In the genomic region with DNA sequence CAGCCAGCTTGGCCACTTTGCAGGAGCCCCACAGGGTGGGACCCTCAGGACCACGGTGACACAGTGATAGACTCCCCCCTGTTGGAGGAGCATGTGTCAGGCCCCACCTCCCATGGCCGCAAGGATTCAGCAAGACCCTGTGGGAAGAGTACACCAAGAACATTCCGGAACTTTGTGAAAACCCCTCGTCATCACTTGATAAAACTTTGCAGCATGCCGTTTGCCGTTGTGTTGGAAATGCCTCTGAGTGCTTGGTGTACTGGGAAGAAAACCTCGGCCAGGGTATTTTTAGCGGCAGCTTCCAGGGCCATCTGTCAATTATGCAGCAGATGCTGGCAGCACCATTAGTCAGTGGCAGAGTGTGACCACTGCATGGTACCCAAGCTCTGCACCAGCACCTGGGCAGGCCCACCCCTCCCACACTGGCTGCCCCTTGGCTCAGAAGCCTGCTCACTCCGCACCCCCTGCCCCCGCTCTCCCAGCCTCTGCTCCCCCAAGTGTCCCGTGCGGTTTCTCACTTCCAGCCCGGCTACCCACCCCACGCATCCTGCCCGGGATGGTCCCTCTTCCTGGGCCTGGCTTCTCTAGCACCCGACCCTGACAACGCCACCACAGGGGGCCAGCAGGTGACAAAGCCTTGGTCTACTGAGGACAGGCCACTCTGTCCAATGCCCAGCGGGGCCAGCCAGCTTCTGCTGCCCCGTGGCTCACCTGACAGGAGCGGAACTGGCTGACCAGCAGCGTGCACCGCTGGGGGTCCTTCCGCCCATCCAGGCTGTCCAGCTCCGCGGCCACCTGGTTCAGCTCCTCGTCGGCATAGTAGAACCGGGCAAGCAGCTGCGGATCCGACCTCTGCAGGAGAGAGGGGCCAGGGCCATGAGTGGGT, we compare ENCODE assay signal across 14 cellular contexts.
DNase-seq lines count a peak whose midpoint lies in the region; ATAC-seq and TF ChIP-seq lines count a peak whose summit lies in the region.
"Had no signal": no experiment of that assay in that cellular context is flagged by ENCODE, and none has a peak within 500 bp of the region (broad histone marks: within the 10 kb centered on the region; RNA-seq: fewer than 3 reads in every experiment).

No MANE protein-coding gene starts in this region.

- no peak overlapping the region for H3K27ac ChIP-seq in lower lobe of right lung
- peak overlapping the region; percentile 19 to 63 for H3K27ac ChIP-seq in thoracic aorta
- H3K27ac ChIP-seq: A549, esophagus muscularis mucosa, SJSA1 had no signal

- no peaks in the 10 kb centered on the region for H3K9me3 Mint-ChIP-seq in activated CD8-positive, alpha-beta memory T cell treated with anti-CD3 and anti-CD28 coated beads, Interleukin-2, amount 10 ng/mL, durations not matched to agents 7 days and 5 days (ENCODE audit: low read depth)
- H3K9me3 Mint-ChIP-seq: activated T-cell treated with anti-CD3 and anti-CD28 coated beads, Interleukin-2, amount 50 U/mL, for 72 hours had no signal

- CTCF ChIA-PET in activated CD8-positive, alpha-beta memory T cell treated with anti-CD3 and anti-CD28 coated beads, Interleukin-2, amount 10 ng/mL, durations not matched to agents 7 days and 5 days (lab: Charles Lee), result interaction anchor here (0.7 to 1.0 kb wide), 3 partner anchors 63 to 291 kb away, joined by 3 read pairs; no protein-coding TSS in a partner anchor

- H3K4me1 Mint-ChIP-seq in activated CD8-positive, alpha-beta memory T cell treated with anti-CD3 and anti-CD28 coated beads, Interleukin-2, amount 10 ng/mL, durations not matched to agents 7 days and 5 days, result peaks cover 4% of the 10 kb centered on the region

- H3K9me3 ChIP-seq in lower lobe of right lung (no peaks in the 10 kb centered on the region), thoracic aorta (no peaks in the 10 kb centered on the region)
- H3K9me3 ChIP-seq: A549, esophagus muscularis mucosa, SJSA1 had no signal

- ATAC-seq in activated CD8-positive, alpha-beta memory T cell treated with anti-CD3 and anti-CD28 coated beads, Interleukin-2, amount 10 ng/mL, durations not matched to agents 7 days and 5 days, result no peak
- ATAC-seq in lower lobe of right lung (peak in 1 of 2 donors; percentile 31), thoracic aorta (ENCODE audit: insufficient number of reproducible peaks, low FRiP score, low read depth) (peak; percentile 60), HG03025 (IDR thresholded peaks at IDR 0.05; ENCODE audit: low FRiP score, unreplicated experiment) (no peak)
- ATAC-seq: activated T-cell treated with anti-CD3 and anti-CD28 coated beads, Interleukin-2, amount 50 U/mL, for 72 hours had no signal

- no peaks in the 10 kb centered on the region for H3K27me3 Mint-ChIP-seq in activated CD8-positive, alpha-beta memory T cell treated with anti-CD3 and anti-CD28 coated beads, Interleukin-2, amount 10 ng/mL, durations not matched to agents 7 days and 5 days

- intact Hi-C loops in lower lobe of right lung (cut with DNase I), result no loop called here

- H3K27me3 ChIP-seq in lower lobe of right lung (ENCODE audit: low read depth), result no peaks in the 10 kb centered on the region
- H3K27me3 ChIP-seq in thoracic aorta (replicated peaks; ENCODE audit: insufficient read depth), result no peaks in the 10 kb centered on the region
- H3K27me3 ChIP-seq: esophagus muscularis mucosa, SJSA1 had no signal

- H3K4me1 ChIP-seq in lower lobe of right lung (no peaks in the 10 kb centered on the region), thoracic aorta (ENCODE audit: control insufficient read depth in 1 of 2, low read depth in 2 of 2) (peaks cover 6 to 16% of the 10 kb centered on the region in 2 donors)
- H3K4me1 ChIP-seq: A549, SJSA1 had no signal

- H3K4me3 Mint-ChIP-seq in activated CD8-positive, alpha-beta memory T cell treated with anti-CD3 and anti-CD28 coated beads, Interleukin-2, amount 10 ng/mL, durations not matched to agents 7 days and 5 days, result no peak overlapping the region
- H3K4me3 Mint-ChIP-seq: activated T-cell treated with anti-CD3 and anti-CD28 coated beads, Interleukin-2, amount 50 U/mL, for 72 hours had no signal

- H3K36me3 ChIP-seq in lower lobe of right lung (no peaks in the 10 kb centered on the region), thoracic aorta (no peaks in the 10 kb centered on the region)
- H3K36me3 ChIP-seq: SJSA1 had no signal

- peak; percentile 12 for DNase-seq in activated CD8-positive, alpha-beta memory T cell treated with anti-CD3 and anti-CD28 coated beads, Interleukin-2, amount 50 U/mL, for 4 hours
- DNase-seq in activated CD8-positive, alpha-beta memory T cell treated with anti-CD3 and anti-CD28 coated beads, Interleukin-2, amount 10 ng/mL, durations not matched to agents 7 days and 5 days, result no peak
- DNase-seq in cerebellar cortex (ENCODE audit: low spot score), result peak; percentile 90
- peak; percentile 43 for DNase-seq in lower lobe of right lung
- no peak for DNase-seq in thoracic aorta (ENCODE audit: low spot score)
- no peak for DNase-seq in SIG-M5 treated with dmso at 0.1 percent for 504 hours (lab: John Stamatoyannopoulos, UW; ENCODE audit: unreplicated experiment)
- DNase-seq in activated gamma-delta T cell (lab: John Stamatoyannopoulos, UW), result no peak
- DNase-seq: central memory CD4-positive, alpha-beta T cell; NCI-H1048 had no signal

- H3K36me3 Mint-ChIP-seq in activated CD8-positive, alpha-beta memory T cell treated with anti-CD3 and anti-CD28 coated beads, Interleukin-2, amount 10 ng/mL, durations not matched to agents 7 days and 5 days, result no peaks in the 10 kb centered on the region

- H3K4me3 ChIP-seq in lower lobe of right lung (no peak overlapping the region), thoracic aorta (peak overlapping the region; percentile 35)
- H3K4me3 ChIP-seq: A549, esophagus muscularis mucosa, SJSA1 had no signal

- H3K27ac Mint-ChIP-seq in activated CD8-positive, alpha-beta memory T cell treated with anti-CD3 and anti-CD28 coated beads, Interleukin-2, amount 10 ng/mL, durations not matched to agents 7 days and 5 days, result no peak overlapping the region
- H3K27ac Mint-ChIP-seq: activated T-cell treated with anti-CD3 and anti-CD28 coated beads, Interleukin-2, amount 50 U/mL, for 72 hours had no signal

- TF ChIP-seq CTCF in lower lobe of right lung (IDR thresholded peaks at IDR 0.05) (no peak), thoracic aorta (IDR thresholded peaks at IDR 0.05) (no peak)

Comparison
In these comparisons a context has a peak if more than half of its experiments do, and no peak if none do; other contexts are left out.
1. DNase-seq: peak in activated CD8-positive, alpha-beta memory T cell treated with anti-CD3 and anti-CD28 coated beads, Interleukin-2, amount 50 U/mL, for 4 hours (single experiment), cerebellar cortex (single experiment) and lower lobe of right lung (single experiment); none in activated CD8-positive, alpha-beta memory T cell treated with anti-CD3 and anti-CD28 coated beads, Interleukin-2, amount 10 ng/mL, durations not matched to agents 7 days and 5 days (single experiment), thoracic aorta (single experiment), SIG-M5 treated with dmso at 0.1 percent for 504 hours (single experiment) and activated gamma-delta T cell (single experiment).